Comparison of ENCODE assay signal across 1 cellular context in the genomic region with DNA sequence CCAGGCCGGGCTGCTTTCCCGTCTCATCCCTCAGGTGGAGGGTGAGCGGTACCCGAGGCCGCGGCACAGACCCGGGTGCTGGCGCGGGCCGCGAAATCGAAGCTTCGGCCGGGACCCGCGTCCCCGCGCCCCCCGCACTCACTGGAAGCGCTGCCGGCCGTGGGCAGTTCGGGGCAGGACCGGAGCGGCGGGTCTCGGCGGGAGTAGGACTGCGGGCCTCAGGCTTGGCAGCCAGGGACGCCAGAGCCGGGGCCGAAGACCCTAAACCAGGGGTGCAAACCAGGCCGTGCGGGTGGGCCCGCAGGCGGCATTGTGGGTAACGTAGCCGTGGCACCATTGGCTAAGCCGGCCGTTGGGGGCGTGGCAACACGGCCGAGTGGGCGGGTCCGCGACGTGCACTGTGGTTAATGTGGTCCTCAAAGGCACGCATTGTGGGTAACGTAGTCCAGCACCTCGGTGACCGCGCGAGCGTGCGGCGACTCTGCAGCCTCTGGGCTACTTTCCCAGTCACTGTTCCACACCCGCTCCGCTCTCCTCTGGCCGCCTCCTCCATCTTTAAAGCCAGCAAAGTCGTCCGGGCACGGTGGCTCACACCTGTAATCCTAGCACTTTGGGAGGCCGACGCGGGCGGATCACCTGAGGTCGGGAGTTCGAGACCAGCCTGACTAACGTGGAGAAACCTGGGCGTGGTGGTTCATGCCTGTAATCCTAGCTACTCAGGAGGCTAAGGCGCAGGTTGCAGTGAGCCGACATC.
TF ChIP-seq lines count a peak whose summit lies in the region.

Gene ZNF500, minus strand, starts transcription at position 288 of the 754 bp plus-strand sequence. CDS start 1,184 bp downstream, outside the sequence.

TF ChIP-seq in HepG2, 621 proteins besides CTCF, POLR2A, EP300 and RAD21 (continued from another document and continues in another):
- TF ChIP-seq, protein P1, sequence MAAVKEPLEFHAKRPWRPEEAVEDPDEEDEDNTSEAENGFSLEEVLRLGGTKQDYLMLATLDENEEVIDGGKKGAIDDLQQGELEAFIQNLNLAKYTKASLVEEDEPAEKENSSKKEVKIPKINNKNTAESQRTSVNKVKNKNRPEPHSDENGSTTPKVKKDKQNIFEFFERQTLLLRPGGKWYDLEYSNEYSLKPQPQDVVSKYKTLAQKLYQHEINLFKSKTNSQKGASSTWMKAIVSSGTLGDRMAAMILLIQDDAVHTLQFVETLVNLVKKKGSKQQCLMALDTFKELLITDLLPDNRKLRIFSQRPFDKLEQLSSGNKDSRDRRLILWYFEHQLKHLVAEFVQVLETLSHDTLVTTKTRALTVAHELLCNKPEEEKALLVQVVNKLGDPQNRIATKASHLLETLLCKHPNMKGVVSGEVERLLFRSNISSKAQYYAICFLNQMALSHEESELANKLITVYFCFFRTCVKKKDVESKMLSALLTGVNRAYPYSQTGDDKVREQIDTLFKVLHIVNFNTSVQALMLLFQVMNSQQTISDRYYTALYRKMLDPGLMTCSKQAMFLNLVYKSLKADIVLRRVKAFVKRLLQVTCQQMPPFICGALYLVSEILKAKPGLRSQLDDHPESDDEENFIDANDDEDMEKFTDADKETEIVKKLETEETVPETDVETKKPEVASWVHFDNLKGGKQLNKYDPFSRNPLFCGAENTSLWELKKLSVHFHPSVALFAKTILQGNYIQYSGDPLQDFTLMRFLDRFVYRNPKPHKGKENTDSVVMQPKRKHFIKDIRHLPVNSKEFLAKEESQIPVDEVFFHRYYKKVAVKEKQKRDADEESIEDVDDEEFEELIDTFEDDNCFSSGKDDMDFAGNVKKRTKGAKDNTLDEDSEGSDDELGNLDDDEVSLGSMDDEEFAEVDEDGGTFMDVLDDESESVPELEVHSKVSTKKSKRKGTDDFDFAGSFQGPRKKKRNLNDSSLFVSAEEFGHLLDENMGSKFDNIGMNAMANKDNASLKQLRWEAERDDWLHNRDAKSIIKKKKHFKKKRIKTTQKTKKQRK (IDR thresholded peaks at IDR 0.05; ENCODE audit: low read length): no peak
- no peak for TF ChIP-seq ZKSCAN8 (CRISPR knock-in tag; IDR thresholded peaks at IDR 0.05; ENCODE audit: borderline replicate concordance)
- TF ChIP-seq ZNF558 (CRISPR knock-in tag; IDR thresholded peaks at IDR 0.05; ENCODE audit: borderline replicate concordance): peak; percentile 68; the same call in 1 of the 2 replicates
- no peak for TF ChIP-seq ZNF746 (CRISPR knock-in tag; IDR thresholded peaks at IDR 0.05)
- TF ChIP-seq PREB (CRISPR knock-in tag; IDR thresholded peaks at IDR 0.05): no peak
- TF ChIP-seq REPIN1 (CRISPR knock-in tag; IDR thresholded peaks at IDR 0.05; ENCODE audit: borderline replicate concordance, low read depth): peak; percentile 21; the same call in 1 of the 2 replicates
- TF ChIP-seq TGIF2 (CRISPR knock-in tag; IDR thresholded peaks at IDR 0.05): peak; percentile 60; the same call in 1 of the 2 replicates
- peak; percentile 35; the same call in 1 of the 2 replicates for TF ChIP-seq STAT5B (CRISPR knock-in tag; IDR thresholded peaks at IDR 0.05)
- no peak; the same call in 1 of the 2 replicates for TF ChIP-seq ZNF180 (CRISPR knock-in tag; IDR thresholded peaks at IDR 0.05; ENCODE audit: borderline replicate concordance, low read depth)
- TF ChIP-seq ATRX (CRISPR knock-in tag; IDR thresholded peaks at IDR 0.05; ENCODE audit: borderline replicate concordance): no peak
- peak; percentile 83 for TF ChIP-seq NR2C2 (CRISPR knock-in tag; IDR thresholded peaks at IDR 0.05; ENCODE audit: borderline replicate concordance)
- TF ChIP-seq, protein P2, sequence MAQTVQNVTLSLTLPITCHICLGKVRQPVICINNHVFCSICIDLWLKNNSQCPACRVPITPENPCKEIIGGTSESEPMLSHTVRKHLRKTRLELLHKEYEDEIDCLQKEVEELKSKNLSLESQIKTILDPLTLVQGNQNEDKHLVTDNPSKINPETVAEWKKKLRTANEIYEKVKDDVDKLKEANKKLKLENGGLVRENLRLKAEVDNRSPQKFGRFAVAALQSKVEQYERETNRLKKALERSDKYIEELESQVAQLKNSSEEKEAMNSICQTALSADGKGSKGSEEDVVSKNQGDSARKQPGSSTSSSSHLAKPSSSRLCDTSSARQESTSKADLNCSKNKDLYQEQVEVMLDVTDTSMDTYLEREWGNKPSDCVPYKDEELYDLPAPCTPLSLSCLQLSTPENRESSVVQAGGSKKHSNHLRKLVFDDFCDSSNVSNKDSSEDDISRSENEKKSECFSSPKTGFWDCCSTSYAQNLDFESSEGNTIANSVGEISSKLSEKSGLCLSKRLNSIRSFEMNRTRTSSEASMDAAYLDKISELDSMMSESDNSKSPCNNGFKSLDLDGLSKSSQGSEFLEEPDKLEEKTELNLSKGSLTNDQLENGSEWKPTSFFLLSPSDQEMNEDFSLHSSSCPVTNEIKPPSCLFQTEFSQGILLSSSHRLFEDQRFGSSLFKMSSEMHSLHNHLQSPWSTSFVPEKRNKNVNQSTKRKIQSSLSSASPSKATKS (CRISPR knock-in tag; IDR thresholded peaks at IDR 0.05): no peak; the same call in 1 of the 2 replicates
- TF ChIP-seq TAF15 (IDR thresholded peaks at IDR 0.05; ENCODE audit: low read depth, low read length, poor library complexity, severe bottlenecking): no peak
- no peak for TF ChIP-seq ZNF672 (CRISPR knock-in tag; IDR thresholded peaks at IDR 0.05)
- no peak for TF ChIP-seq KLF13 (CRISPR knock-in tag; IDR thresholded peaks at IDR 0.05)
- 0 out of 2 replicates have a peak, but pooled peaks have one; percentile 65 for TF ChIP-seq SNAI1 (CRISPR knock-in tag; IDR thresholded peaks at IDR 0.05; ENCODE audit: borderline replicate concordance)
- peak; percentile 34; the same call in 1 of the 2 replicates for TF ChIP-seq ZFP36L2 (CRISPR knock-in tag; IDR thresholded peaks at IDR 0.05)
- TF ChIP-seq ADNP (CRISPR knock-in tag; IDR thresholded peaks at IDR 0.05): peak; percentile 91
- no peak for TF ChIP-seq CBX1 (IDR thresholded peaks at IDR 0.05; ENCODE audit: low read depth)
- TF ChIP-seq SMARCC2 (IDR thresholded peaks at IDR 0.05): no peak
- no peak for TF ChIP-seq ZNF652 (CRISPR knock-in tag; IDR thresholded peaks at IDR 0.05; ENCODE audit: borderline replicate concordance, low read depth)
- TF ChIP-seq ZSCAN29 (CRISPR knock-in tag; conservative IDR thresholded peaks at IDR 0.05): no peak
- TF ChIP-seq TIGD3 (CRISPR knock-in tag; IDR thresholded peaks at IDR 0.05; ENCODE audit: borderline replicate concordance): no peak
- TF ChIP-seq, protein P3, sequence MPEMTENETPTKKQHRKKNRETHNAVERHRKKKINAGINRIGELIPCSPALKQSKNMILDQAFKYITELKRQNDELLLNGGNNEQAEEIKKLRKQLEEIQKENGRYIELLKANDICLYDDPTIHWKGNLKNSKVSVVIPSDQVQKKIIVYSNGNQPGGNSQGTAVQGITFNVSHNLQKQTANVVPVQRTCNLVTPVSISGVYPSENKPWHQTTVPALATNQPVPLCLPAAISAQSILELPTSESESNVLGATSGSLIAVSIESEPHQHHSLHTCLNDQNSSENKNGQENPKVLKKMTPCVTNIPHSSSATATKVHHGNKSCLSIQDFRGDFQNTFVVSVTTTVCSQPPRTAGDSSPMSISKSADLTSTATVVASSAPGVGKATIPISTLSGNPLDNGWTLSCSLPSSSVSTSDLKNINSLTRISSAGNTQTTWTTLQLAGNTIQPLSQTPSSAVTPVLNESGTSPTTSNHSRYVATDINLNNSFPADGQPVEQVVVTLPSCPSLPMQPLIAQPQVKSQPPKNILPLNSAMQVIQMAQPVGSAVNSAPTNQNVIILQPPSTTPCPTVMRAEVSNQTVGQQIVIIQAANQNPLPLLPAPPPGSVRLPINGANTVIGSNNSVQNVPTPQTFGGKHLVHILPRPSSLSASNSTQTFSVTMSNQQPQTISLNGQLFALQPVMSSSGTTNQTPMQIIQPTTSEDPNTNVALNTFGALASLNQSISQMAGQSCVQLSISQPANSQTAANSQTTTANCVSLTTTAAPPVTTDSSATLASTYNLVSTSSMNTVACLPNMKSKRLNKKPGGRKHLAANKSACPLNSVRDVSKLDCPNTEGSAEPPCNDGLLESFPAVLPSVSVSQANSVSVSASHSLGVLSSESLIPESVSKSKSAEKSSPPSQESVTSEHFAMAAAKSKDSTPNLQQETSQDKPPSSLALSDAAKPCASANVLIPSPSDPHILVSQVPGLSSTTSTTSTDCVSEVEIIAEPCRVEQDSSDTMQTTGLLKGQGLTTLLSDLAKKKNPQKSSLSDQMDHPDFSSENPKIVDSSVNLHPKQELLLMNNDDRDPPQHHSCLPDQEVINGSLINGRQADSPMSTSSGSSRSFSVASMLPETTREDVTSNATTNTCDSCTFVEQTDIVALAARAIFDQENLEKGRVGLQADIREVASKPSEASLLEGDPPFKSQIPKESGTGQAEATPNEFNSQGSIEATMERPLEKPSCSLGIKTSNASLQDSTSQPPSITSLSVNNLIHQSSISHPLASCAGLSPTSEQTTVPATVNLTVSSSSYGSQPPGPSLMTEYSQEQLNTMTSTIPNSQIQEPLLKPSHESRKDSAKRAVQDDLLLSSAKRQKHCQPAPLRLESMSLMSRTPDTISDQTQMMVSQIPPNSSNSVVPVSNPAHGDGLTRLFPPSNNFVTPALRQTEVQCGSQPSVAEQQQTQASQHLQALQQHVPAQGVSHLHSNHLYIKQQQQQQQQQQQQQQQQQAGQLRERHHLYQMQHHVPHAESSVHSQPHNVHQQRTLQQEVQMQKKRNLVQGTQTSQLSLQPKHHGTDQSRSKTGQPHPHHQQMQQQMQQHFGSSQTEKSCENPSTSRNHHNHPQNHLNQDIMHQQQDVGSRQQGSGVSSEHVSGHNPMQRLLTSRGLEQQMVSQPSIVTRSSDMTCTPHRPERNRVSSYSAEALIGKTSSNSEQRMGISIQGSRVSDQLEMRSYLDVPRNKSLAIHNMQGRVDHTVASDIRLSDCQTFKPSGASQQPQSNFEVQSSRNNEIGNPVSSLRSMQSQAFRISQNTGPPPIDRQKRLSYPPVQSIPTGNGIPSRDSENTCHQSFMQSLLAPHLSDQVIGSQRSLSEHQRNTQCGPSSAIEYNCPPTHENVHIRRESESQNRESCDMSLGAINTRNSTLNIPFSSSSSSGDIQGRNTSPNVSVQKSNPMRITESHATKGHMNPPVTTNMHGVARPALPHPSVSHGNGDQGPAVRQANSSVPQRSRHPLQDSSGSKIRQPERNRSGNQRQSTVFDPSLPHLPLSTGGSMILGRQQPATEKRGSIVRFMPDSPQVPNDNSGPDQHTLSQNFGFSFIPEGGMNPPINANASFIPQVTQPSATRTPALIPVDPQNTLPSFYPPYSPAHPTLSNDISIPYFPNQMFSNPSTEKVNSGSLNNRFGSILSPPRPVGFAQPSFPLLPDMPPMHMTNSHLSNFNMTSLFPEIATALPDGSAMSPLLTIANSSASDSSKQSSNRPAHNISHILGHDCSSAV (CRISPR knock-in tag; IDR thresholded peaks at IDR 0.05; ENCODE audit: borderline replicate concordance): no peak
- TF ChIP-seq ZXDC (CRISPR knock-in tag; IDR thresholded peaks at IDR 0.05): no peak
- no peak for TF ChIP-seq ZNF530 (CRISPR knock-in tag; IDR thresholded peaks at IDR 0.05; ENCODE audit: low read depth)
- no peak for TF ChIP-seq MTF1 (CRISPR knock-in tag; IDR thresholded peaks at IDR 0.05)
- TF ChIP-seq PATZ1 (CRISPR knock-in tag; IDR thresholded peaks at IDR 0.05): peak; percentile 69
